Comparison of ENCODE assay signal across 1 cellular context in genomic region chr17:78951967-78952551, GRCh38.
TF ChIP-seq lines count a peak whose summit lies in the region.

No MANE protein-coding gene starts in this region.

TF ChIP-seq in HepG2, 621 proteins besides CTCF, POLR2A, EP300 and RAD21 (continued from another document and continues in another):
- TF ChIP-seq ZNF83 (CRISPR knock-in tag; IDR thresholded peaks at IDR 0.05; ENCODE audit: borderline replicate concordance) (no peak), RFXAP (CRISPR knock-in tag; IDR thresholded peaks at IDR 0.05; ENCODE audit: borderline replicate concordance) (no peak), ATF1 (CRISPR knock-in tag; IDR thresholded peaks at IDR 0.05) (no peak), TBX2 (CRISPR knock-in tag; IDR thresholded peaks at IDR 0.05; ENCODE audit: borderline replicate concordance) (peak; percentile 18; the same call in 1 of the 2 replicates), ZNF777 (CRISPR knock-in tag; IDR thresholded peaks at IDR 0.05) (no peak), SRF (IDR thresholded peaks at IDR 0.05; ENCODE audit: low read depth, low read length) (no peak), E2F2 (CRISPR knock-in tag; IDR thresholded peaks at IDR 0.05; ENCODE audit: borderline replicate concordance) (no peak), SALL1 (CRISPR knock-in tag; IDR thresholded peaks at IDR 0.05) (no peak), ZZZ3 (CRISPR knock-in tag; IDR thresholded peaks at IDR 0.05; ENCODE audit: borderline replicate concordance) (no peak), DNMT1 (CRISPR knock-in tag; IDR thresholded peaks at IDR 0.05) (0 out of 2 replicates have a peak, but pooled peaks have one; percentile 0), KMT2A (CRISPR knock-in tag; IDR thresholded peaks at IDR 0.05) (no peak), SKI (IDR thresholded peaks at IDR 0.05; ENCODE audit: partially characterized antibody) (no peak), HDAC1 (CRISPR knock-in tag; IDR thresholded peaks at IDR 0.05) (peak; percentile 39; the same call in 1 of the 2 replicates), SATB2 (CRISPR knock-in tag; IDR thresholded peaks at IDR 0.05) (no peak), ZFX (CRISPR knock-in tag; IDR thresholded peaks at IDR 0.05; ENCODE audit: low read depth) (no peak), AHDC1 (CRISPR knock-in tag; IDR thresholded peaks at IDR 0.05; ENCODE audit: borderline replicate concordance) (0 out of 2 replicates have a peak, but pooled peaks have one; percentile 37), ZNF737 (CRISPR knock-in tag; IDR thresholded peaks at IDR 0.05; ENCODE audit: borderline replicate concordance) (no peak), GPN1 (CRISPR knock-in tag; IDR thresholded peaks at IDR 0.05; ENCODE audit: borderline replicate concordance) (no peak), MZF1 (CRISPR knock-in tag; IDR thresholded peaks at IDR 0.05; ENCODE audit: borderline replicate concordance) (no peak), ASH2L (IDR thresholded peaks at IDR 0.05; ENCODE audit: insufficient read length, low read depth, low read length) (no peak), MLX (CRISPR knock-in tag; IDR thresholded peaks at IDR 0.05) (no peak), ZNF484 (CRISPR knock-in tag; IDR thresholded peaks at IDR 0.05; ENCODE audit: borderline replicate concordance, low read depth) (no peak), NR2F6 (IDR thresholded peaks at IDR 0.05) (peak; percentile 24; the same call in 1 of the 2 replicates), NR2F6 (CRISPR knock-in tag; IDR thresholded peaks at IDR 0.05) (no peak), STAG1 (CRISPR knock-in tag; IDR thresholded peaks at IDR 0.05) (no peak), ZNF432 (CRISPR knock-in tag; IDR thresholded peaks at IDR 0.05; ENCODE audit: borderline replicate concordance) (no peak), HNRNPL (IDR thresholded peaks at IDR 0.05; ENCODE audit: low read depth, low read length) (no peak), NCOR1 (IDR thresholded peaks at IDR 0.05; ENCODE audit: borderline replicate concordance, low read length) (no peak), RNF2 (conservative IDR thresholded peaks at IDR 0.05; ENCODE audit: low read depth) (no peak), ESRRA (CRISPR knock-in tag; IDR thresholded peaks at IDR 0.05; ENCODE audit: low read depth) (no peak), KDM6A (CRISPR knock-in tag; IDR thresholded peaks at IDR 0.05; ENCODE audit: low read depth) (no peak), ARNT2 (CRISPR knock-in tag; IDR thresholded peaks at IDR 0.05; ENCODE audit: low read depth) (no peak), ZFP36L2 (CRISPR knock-in tag; IDR thresholded peaks at IDR 0.05) (no peak), STAT6 (CRISPR knock-in tag; IDR thresholded peaks at IDR 0.05; ENCODE audit: borderline replicate concordance) (no peak), ZNF274 (CRISPR knock-in tag; IDR thresholded peaks at IDR 0.05) (no peak), GFI1 (CRISPR knock-in tag; IDR thresholded peaks at IDR 0.05; ENCODE audit: borderline replicate concordance) (peak; percentile 74), ZNF44 (CRISPR knock-in tag; IDR thresholded peaks at IDR 0.05) (no peak), TARDBP (CRISPR knock-in tag; IDR thresholded peaks at IDR 0.05) (no peak), SRSF1 (optimal IDR thresholded peaks at IDR 0.05; ENCODE audit: low read depth, low read length) (no peak)
- TF ChIP-seq, protein P1, sequence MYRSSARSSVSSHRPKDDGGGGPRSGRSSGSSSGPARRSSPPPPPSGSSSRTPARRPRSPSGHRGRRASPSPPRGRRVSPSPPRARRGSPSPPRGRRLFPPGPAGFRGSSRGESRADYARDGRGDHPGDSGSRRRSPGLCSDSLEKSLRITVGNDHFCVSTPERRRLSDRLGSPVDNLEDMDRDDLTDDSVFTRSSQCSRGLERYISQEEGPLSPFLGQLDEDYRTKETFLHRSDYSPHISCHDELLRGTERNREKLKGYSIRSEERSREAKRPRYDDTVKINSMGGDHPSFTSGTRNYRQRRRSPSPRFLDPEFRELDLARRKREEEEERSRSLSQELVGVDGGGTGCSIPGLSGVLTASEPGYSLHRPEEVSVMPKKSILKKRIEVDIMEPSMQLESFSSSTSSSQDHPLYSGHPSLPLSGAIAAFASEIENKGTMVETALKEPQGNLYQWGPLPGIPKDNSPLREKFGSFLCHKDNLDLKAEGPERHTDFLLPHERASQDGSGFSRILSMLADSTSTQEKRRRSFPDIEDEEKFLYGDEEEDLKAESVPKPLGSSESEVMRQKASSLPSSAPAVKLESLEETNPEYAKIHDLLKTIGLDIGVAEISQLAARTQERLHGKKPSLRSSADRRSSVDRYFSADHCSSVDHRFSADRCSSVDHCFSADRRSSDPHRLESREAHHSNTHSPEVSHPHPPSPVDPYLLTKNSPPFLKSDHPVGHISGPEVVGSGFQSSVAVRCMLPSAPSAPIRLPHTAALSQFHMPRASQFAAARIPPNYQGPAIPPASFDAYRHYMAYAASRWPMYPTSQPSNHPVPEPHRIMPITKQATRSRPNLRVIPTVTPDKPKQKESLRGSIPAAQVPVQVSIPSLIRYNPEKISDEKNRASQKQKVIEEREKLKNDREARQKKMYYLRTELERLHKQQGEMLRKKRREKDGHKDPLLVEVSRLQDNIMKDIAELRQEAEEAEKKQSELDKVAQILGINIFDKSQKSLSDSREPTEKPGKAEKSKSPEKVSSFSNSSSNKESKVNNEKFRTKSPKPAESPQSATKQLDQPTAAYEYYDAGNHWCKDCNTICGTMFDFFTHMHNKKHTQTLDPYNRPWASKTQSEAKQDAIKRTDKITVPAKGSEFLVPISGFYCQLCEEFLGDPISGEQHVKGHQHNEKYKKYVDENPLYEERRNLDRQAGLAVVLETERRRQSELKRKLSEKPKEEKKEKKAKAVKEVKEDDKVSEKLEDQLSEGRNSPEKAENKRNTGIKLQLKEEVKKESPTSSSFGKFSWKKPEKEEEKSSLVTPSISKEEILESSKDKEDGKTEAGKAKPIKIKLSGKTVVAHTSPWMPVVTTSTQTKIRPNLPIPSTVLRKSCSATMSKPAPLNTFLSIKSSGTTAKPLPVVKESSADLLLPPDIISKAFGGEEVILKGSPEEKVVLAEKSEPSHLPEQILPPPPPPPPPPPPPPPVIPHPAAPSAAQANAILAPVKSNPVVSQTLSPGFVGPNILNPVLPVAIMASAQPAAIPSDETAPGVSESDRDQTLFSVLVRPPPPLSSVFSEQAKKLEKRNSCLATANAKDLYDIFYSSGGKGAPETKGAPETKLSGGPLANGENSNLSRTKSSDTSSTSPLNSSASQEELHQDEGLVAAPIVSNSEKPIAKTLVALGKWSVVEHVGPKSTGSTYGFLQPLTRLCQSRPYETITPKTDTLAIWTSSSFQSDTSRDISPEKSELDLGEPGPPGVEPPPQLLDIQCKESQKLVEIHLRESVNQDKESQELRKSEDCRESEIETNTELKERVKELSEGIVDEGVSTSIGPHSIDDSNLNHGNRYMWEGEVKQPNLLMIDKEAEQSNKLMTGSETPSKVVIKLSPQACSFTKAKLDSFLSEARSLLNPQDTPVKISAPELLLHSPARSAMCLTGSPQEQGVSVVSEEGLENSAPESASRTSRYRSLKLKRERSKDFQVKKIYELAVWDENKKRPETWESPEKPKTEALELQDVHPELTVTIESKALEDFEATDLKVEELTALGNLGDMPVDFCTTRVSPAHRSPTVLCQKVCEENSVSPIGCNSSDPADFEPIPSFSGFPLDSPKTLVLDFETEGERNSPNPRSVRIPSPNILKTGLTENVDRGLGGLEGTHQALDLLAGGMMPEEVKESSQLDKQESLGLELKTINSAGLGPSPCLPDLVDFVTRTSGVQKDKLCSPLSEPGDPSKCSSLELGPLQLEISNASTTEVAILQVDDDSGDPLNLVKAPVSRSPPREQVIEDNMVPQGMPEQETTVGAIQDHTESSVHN (CRISPR knock-in tag; IDR thresholded peaks at IDR 0.05) = no peak
- TF ChIP-seq, protein P2, sequence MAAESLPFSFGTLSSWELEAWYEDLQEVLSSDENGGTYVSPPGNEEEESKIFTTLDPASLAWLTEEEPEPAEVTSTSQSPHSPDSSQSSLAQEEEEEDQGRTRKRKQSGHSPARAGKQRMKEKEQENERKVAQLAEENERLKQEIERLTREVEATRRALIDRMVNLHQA (CRISPR knock-in tag; IDR thresholded peaks at IDR 0.05) = no peak
- TF ChIP-seq, protein P3, sequence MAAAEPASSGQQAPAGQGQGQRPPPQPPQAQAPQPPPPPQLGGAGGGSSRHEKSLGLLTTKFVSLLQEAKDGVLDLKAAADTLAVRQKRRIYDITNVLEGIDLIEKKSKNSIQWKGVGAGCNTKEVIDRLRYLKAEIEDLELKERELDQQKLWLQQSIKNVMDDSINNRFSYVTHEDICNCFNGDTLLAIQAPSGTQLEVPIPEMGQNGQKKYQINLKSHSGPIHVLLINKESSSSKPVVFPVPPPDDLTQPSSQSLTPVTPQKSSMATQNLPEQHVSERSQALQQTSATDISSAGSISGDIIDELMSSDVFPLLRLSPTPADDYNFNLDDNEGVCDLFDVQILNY (CRISPR knock-in tag; conservative IDR thresholded peaks at IDR 0.05) = no peak
